18 cellular contexts compared by ENCODE assay signal in the genomic region with DNA sequence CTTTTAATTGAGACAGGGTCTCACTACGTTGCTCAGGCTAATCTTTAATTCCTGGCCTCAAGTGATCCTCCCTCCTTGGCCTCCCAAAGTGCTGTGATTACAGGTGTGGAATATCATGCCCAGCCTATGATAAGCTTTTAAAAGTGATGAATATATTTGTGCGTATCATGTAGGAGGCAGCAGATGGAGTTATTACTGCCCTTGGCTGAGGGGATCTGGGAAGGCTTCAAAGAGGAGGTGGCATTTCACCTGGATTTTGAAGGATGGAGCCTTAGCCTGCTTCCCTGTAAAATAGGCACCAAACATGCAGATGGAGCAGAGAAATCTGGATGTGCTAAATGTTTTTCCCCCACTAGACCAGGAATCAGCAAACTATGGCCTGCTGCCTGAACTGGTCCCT.
"Had no signal": no experiment of that assay in that cellular context is flagged by ENCODE, and none has a peak within 500 bp of the region (broad histone marks: within the 10 kb centered on the region; RNA-seq: fewer than 3 reads in every experiment).

No MANE protein-coding gene starts in this region.

- H3K27ac ChIP-seq: dorsolateral prefrontal cortex, gastrocnemius medialis, suprapubic skin had no signal

- H3K27ac Mint-ChIP-seq: nephron progenitor cell; progenitor cell of endocrine pancreas; stimulated activated naive CD8-positive, alpha-beta T cell treated with anti-CD3 and anti-CD28 coated beads, Interleukin-15, Interleukin-2, amounts not matched to agents 100 ng/mL and 50 ng/mL, for 24 hours; type B pancreatic cell had no signal

- H3K9me3 ChIP-seq: gastrocnemius medialis, heart left ventricle, suprapubic skin had no signal

- H3K9me3 Mint-ChIP-seq: nephron progenitor cell; stimulated activated naive CD8-positive, alpha-beta T cell treated with anti-CD3 and anti-CD28 coated beads, Interleukin-15, Interleukin-2, amounts not matched to agents 100 ng/mL and 50 ng/mL, for 24 hours; type B pancreatic cell had no signal

- ATAC-seq: activated CD4-positive, CD25-positive, alpha-beta regulatory T cell treated with anti-CD3 and anti-CD28 coated beads, Interleukin-2, amount 50 U/mL, for 24 hours; gastrocnemius medialis; heart left ventricle; right cardiac atrium; SK-N-SH treated with all-trans-retinoic acid at 6 μM for 48 hours had no signal

- DNase-seq: activated gamma-delta T cell treated with Interleukin-2 at 50 U/mL for 16 hours; amniotic stem cell; dorsolateral prefrontal cortex; erythroblast; gastrocnemius medialis; heart left ventricle; mesendoderm; nephron progenitor cell; right cardiac atrium; small intestine; stimulated activated CD4-positive, alpha-beta T cell treated with anti-CD3 and anti-CD28 coated beads, Interleukin-4, amount 100 ng/mL, for 4 hours; stimulated activated CD8-positive, alpha-beta memory T cell treated with anti-CD3 and anti-CD28 coated beads, Interleukin-4, amount 100 ng/mL, for 48 hours had no signal

- H3K4me3 Mint-ChIP-seq: nephron progenitor cell; stimulated activated naive CD8-positive, alpha-beta T cell treated with anti-CD3 and anti-CD28 coated beads, Interleukin-15, Interleukin-2, amounts not matched to agents 100 ng/mL and 50 ng/mL, for 24 hours; type B pancreatic cell had no signal

- H3K27me3 Mint-ChIP-seq: progenitor cell of endocrine pancreas; stimulated activated naive CD8-positive, alpha-beta T cell treated with anti-CD3 and anti-CD28 coated beads, Interleukin-15, Interleukin-2, amounts not matched to agents 100 ng/mL and 50 ng/mL, for 24 hours; type B pancreatic cell had no signal

- H3K27me3 ChIP-seq: dorsolateral prefrontal cortex, gastrocnemius medialis, heart left ventricle, suprapubic skin had no signal

- H3K4me1 Mint-ChIP-seq: nephron progenitor cell had no signal
